1 cellular context compared by ENCODE assay signal in genomic region chr2:101622633-101623521, GRCh38.
TF ChIP-seq lines count a peak whose summit lies in the region.

No MANE protein-coding gene starts in this region.

TF ChIP-seq in GM12878, 131 proteins besides CTCF, POLR2A, EP300 and RAD21 (continued from another document and continues in another):
- TF ChIP-seq REST (IDR thresholded peaks at IDR 0.05; ENCODE audit: low read depth, low read length) (no peak), POLR2AphosphoS2 (IDR thresholded peaks at IDR 0.05; ENCODE audit: low read depth, low read length) (no peak), NFYA (IDR thresholded peaks at IDR 0.05; ENCODE audit: borderline replicate concordance, low read depth, low read length) (no peak), RCOR1 (conservative IDR thresholded peaks at IDR 0.05; ENCODE audit: low read depth, low read length) (0 out of 2 replicates have a peak, but pooled peaks have one; percentile 19), KDM1A (IDR thresholded peaks at IDR 0.05; ENCODE audit: borderline replicate concordance) (no peak), HDGF (IDR thresholded peaks at IDR 0.05) (no peak), E4F1 (IDR thresholded peaks at IDR 0.05; ENCODE audit: borderline replicate concordance, partially characterized antibody) (no peak), BCL11A (IDR thresholded peaks at IDR 0.05; ENCODE audit: low read depth, low read length) (0 out of 2 replicates have a peak, but pooled peaks have one; percentile 37), PAX8 (IDR thresholded peaks at IDR 0.05) (no peak), NR2F1 (conservative IDR thresholded peaks at IDR 0.05) (peak; percentile 78), POU2F2 (IDR thresholded peaks at IDR 0.05; ENCODE audit: borderline replicate concordance, low read depth, low read length) (no peak; the same call in 2 of the 3 replicates), TCF12 (IDR thresholded peaks at IDR 0.05; ENCODE audit: low read depth, low read length) (no peak), RUNX3 (IDR thresholded peaks at IDR 0.05; ENCODE audit: low read length) (peak; percentile 89), NR2C1 (IDR thresholded peaks at IDR 0.05) (no peak), BCLAF1 (IDR thresholded peaks at IDR 0.05) (no peak), HCFC1 (IDR thresholded peaks at IDR 0.05; ENCODE audit: low read length) (no peak), CREM (IDR thresholded peaks at IDR 0.05; ENCODE audit: low read depth) (peak; percentile 69; the same call in 1 of the 2 replicates), MYB (IDR thresholded peaks at IDR 0.05; ENCODE audit: borderline replicate concordance, low read depth, low read length) (no peak), TARDBP (IDR thresholded peaks at IDR 0.05; ENCODE audit: borderline replicate concordance) (no peak), JUND (IDR thresholded peaks at IDR 0.05; ENCODE audit: low read depth, low read length) (peak; percentile 78; the same call in 1 of the 2 replicates), SUZ12 (IDR thresholded peaks at IDR 0.05; ENCODE audit: unreplicated experiment) (no peak), FOXK2 (IDR thresholded peaks at IDR 0.05) (no peak), ATF7 (IDR thresholded peaks at IDR 0.05; ENCODE audit: low read depth) (peak; percentile 93), FOS (IDR thresholded peaks at IDR 0.05; ENCODE audit: borderline replicate concordance, extremely low read depth, insufficient read length) (no peak), GABPA (IDR thresholded peaks at IDR 0.05; ENCODE audit: low read depth) (no peak), ZZZ3 (IDR thresholded peaks at IDR 0.05; ENCODE audit: control insufficient read depth, insufficient read length, low read depth) (no peak), BMI1 (IDR thresholded peaks at IDR 0.05; ENCODE audit: borderline replicate concordance) (peak; percentile 41; the same call in 1 of the 2 replicates), NFIC (IDR thresholded peaks at IDR 0.05; ENCODE audit: low read depth, low read length) (peak; percentile 77), JUNB (IDR thresholded peaks at IDR 0.05) (peak; percentile 65), SP1 (IDR thresholded peaks at IDR 0.05; ENCODE audit: low read depth, low read length) (no peak), RB1 (IDR thresholded peaks at IDR 0.05; ENCODE audit: borderline replicate concordance) (peak; percentile 27; the same call in 1 of the 2 replicates), SIX5 (IDR thresholded peaks at IDR 0.05; ENCODE audit: low read depth, low read length, severe bottlenecking) (no peak), IRF4 (IDR thresholded peaks at IDR 0.05; ENCODE audit: low read depth, low read length) (no peak), RAD51 (IDR thresholded peaks at IDR 0.05) (no peak), MTA3 (IDR thresholded peaks at IDR 0.05; ENCODE audit: borderline replicate concordance, low read length) (no peak; the same call in 1 of the 2 replicates), YBX1 (IDR thresholded peaks at IDR 0.05) (no peak), LARP7 (IDR thresholded peaks at IDR 0.05) (no peak), SPI1 (IDR thresholded peaks at IDR 0.05; ENCODE audit: borderline replicate concordance, insufficient read depth, low read depth, low read length) (0 out of 2 replicates have a peak, but pooled peaks have one; percentile 23), EED (IDR thresholded peaks at IDR 0.05; ENCODE audit: low read depth) (peak; percentile 61), IKZF1 (conservative IDR thresholded peaks at IDR 0.05) (peak; percentile 85), RFX5 (IDR thresholded peaks at IDR 0.05; ENCODE audit: low read depth, low read length) (no peak), CUX1 (IDR thresholded peaks at IDR 0.05; ENCODE audit: insufficient replicate concordance, low read depth, low read length) (no peak)
- TF ChIP-seq, protein P1, sequence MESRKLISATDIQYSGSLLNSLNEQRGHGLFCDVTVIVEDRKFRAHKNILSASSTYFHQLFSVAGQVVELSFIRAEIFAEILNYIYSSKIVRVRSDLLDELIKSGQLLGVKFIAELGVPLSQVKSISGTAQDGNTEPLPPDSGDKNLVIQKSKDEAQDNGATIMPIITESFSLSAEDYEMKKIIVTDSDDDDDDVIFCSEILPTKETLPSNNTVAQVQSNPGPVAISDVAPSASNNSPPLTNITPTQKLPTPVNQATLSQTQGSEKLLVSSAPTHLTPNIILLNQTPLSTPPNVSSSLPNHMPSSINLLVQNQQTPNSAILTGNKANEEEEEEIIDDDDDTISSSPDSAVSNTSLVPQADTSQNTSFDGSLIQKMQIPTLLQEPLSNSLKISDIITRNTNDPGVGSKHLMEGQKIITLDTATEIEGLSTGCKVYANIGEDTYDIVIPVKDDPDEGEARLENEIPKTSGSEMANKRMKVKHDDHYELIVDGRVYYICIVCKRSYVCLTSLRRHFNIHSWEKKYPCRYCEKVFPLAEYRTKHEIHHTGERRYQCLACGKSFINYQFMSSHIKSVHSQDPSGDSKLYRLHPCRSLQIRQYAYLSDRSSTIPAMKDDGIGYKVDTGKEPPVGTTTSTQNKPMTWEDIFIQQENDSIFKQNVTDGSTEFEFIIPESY (IDR thresholded peaks at IDR 0.05): no peak
- TF ChIP-seq, protein P2, sequence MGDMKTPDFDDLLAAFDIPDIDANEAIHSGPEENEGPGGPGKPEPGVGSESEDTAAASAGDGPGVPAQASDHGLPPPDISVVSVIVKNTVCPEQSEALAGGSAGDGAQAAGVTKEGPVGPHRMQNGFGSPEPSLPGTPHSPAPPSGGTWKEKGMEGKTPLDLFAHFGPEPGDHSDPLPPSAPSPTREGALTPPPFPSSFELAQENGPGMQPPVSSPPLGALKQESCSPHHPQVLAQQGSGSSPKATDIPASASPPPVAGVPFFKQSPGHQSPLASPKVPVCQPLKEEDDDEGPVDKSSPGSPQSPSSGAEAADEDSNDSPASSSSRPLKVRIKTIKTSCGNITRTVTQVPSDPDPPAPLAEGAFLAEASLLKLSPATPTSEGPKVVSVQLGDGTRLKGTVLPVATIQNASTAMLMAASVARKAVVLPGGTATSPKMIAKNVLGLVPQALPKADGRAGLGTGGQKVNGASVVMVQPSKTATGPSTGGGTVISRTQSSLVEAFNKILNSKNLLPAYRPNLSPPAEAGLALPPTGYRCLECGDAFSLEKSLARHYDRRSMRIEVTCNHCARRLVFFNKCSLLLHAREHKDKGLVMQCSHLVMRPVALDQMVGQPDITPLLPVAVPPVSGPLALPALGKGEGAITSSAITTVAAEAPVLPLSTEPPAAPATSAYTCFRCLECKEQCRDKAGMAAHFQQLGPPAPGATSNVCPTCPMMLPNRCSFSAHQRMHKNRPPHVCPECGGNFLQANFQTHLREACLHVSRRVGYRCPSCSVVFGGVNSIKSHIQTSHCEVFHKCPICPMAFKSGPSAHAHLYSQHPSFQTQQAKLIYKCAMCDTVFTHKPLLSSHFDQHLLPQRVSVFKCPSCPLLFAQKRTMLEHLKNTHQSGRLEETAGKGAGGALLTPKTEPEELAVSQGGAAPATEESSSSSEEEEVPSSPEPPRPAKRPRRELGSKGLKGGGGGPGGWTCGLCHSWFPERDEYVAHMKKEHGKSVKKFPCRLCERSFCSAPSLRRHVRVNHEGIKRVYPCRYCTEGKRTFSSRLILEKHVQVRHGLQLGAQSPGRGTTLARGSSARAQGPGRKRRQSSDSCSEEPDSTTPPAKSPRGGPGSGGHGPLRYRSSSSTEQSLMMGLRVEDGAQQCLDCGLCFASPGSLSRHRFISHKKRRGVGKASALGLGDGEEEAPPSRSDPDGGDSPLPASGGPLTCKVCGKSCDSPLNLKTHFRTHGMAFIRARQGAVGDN (IDR thresholded peaks at IDR 0.05): no peak; the same call in 1 of the 2 replicates
